In genomic region chr16:56606688-56607618, GRCh38 we compare ENCODE assay signal across 9 cellular contexts. TPM values are rescaled to one million over a fixed set of nuclear protein-coding genes. Genes with fewer than 3 reads are reported as not detected.
DNase-seq lines count a peak whose midpoint lies in the region; ATAC-seq and TF ChIP-seq lines count a peak whose summit lies in the region.
"Had no signal": no experiment of that assay in that cellular context is flagged by ENCODE, and none has a peak within 500 bp of the region (broad histone marks: within the 10 kb centered on the region; RNA-seq: fewer than 3 reads in every experiment).

No MANE protein-coding gene starts in this region.

- H3K27ac Mint-ChIP-seq in CD4-positive, alpha-beta memory T cell = peak overlapping the region; percentile 70 to 93 (median 88)
- H3K27ac Mint-ChIP-seq in dendritic cell treated with granulocyte-macrophage colony-stimulating factor and Interleukin-4, amounts not matched to agents 40 ng/mL and 50 ng/mL, for 4 days = peak overlapping the region; percentile 86
- H3K27ac Mint-ChIP-seq in memory B cell (peak overlapping the region; percentile 17), type B pancreatic cell (peak overlapping the region; percentile 49)

- H3K27me3 ChIP-seq in CD4-positive, alpha-beta memory T cell (ENCODE audit: insufficient read depth, low read length) = no peaks in the 10 kb centered on the region
- H3K27me3 ChIP-seq in NT2/D1 (ENCODE audit: insufficient read depth, insufficient read length) = no peaks in the 10 kb centered on the region

- no peak for TF ChIP-seq CTCF in type B pancreatic cell (conservative IDR thresholded peaks at IDR 0.05)

- POLR2A ChIA-PET in CD4-positive, alpha-beta memory T cell (lab: Charles Lee; ENCODE audit: partially characterized antibody) = interaction anchor here (1.7 to 4.7 kb wide), 5 partner anchors 30 to 94 kb away, joined by 6 to 22 read pairs (median 11); partner anchors contain the start of genes BBS2 and MT1X

- peak overlapping the region; percentile 22 for H3K9ac ChIP-seq in NT2/D1 (ENCODE audit: insufficient read length, low read depth)

- H3K36me3 Mint-ChIP-seq in CD4-positive, alpha-beta memory T cell = peaks cover 0 to 4% of the 10 kb centered on the region in 2 donors
- no peaks in the 10 kb centered on the region for H3K36me3 Mint-ChIP-seq in dendritic cell treated with granulocyte-macrophage colony-stimulating factor and Interleukin-4, amounts not matched to agents 40 ng/mL and 50 ng/mL, for 4 days (ENCODE audit: low read depth)
- H3K36me3 Mint-ChIP-seq in memory B cell (no peaks in the 10 kb centered on the region), type B pancreatic cell (no peaks in the 10 kb centered on the region)
- H3K36me3 Mint-ChIP-seq: IgD-negative memory B cell had no signal

- DNase-seq in CD4-positive, alpha-beta memory T cell = peak in 2 of 5 donors; percentile 19 to 50
- DNase-seq in NT2/D1 (ENCODE audit: low read depth, low spot score) (no peak), memory B cell (ENCODE audit: low spot score in 2 of 2) (no peak), type B pancreatic cell (ENCODE audit: extremely low spot score, unreplicated experiment) (no peak)

- no peaks in the 10 kb centered on the region for H3K36me3 ChIP-seq in CD4-positive, alpha-beta memory T cell (ENCODE audit: insufficient read depth, low read length)
- H3K36me3 ChIP-seq in NT2/D1 (ENCODE audit: insufficient read depth, insufficient read length, low read length) = peaks cover 6% of the 10 kb centered on the region

- no peaks in the 10 kb centered on the region for H3K9me3 ChIP-seq in CD4-positive, alpha-beta memory T cell (ENCODE audit: control insufficient read depth in 1 of 2, low read length in 2 of 2)
- no peaks in the 10 kb centered on the region for H3K9me3 ChIP-seq in NT2/D1 (ENCODE audit: insufficient read depth, low read length)

- H3K27me3 Mint-ChIP-seq in CD4-positive, alpha-beta memory T cell = peaks cover 0 to 3% of the 10 kb centered on the region in 2 donors
- H3K27me3 Mint-ChIP-seq in dendritic cell treated with granulocyte-macrophage colony-stimulating factor and Interleukin-4, amounts not matched to agents 40 ng/mL and 50 ng/mL, for 4 days = peaks cover 7% of the 10 kb centered on the region
- peaks cover 2% of the 10 kb centered on the region for H3K27me3 Mint-ChIP-seq in memory B cell
- peaks cover 41% of the 10 kb centered on the region for H3K27me3 Mint-ChIP-seq in type B pancreatic cell

- no peak overlapping the region for H3K27ac ChIP-seq in CD4-positive, alpha-beta memory T cell (ENCODE audit: low read depth, low read length)

- CTCF ChIA-PET in CD4-positive, alpha-beta memory T cell (lab: Charles Lee; ENCODE audit: partially characterized antibody) = interaction anchor here (0.6 to 1.1 kb wide), 2 partner anchors 37 to 95 kb away, joined by 3 to 6 read pairs; no protein-coding TSS in a partner anchor

- ATAC-seq in memory B cell (ENCODE audit: low read depth) (no peak), HG03565 (IDR thresholded peaks at IDR 0.05; ENCODE audit: unreplicated experiment) (no peak), GM18520 (IDR thresholded peaks at IDR 0.05; ENCODE audit: unreplicated experiment) (no peak)
- no peak for ATAC-seq in activated CD4-positive, CD25-positive, alpha-beta regulatory T cell treated with anti-CD3 and anti-CD28 coated beads, Interleukin-2, amount 50 U/mL, for 24 hours

- peak overlapping the region; percentile 37 to 76 (median 58) for H3K4me3 Mint-ChIP-seq in CD4-positive, alpha-beta memory T cell
- H3K4me3 Mint-ChIP-seq in dendritic cell treated with granulocyte-macrophage colony-stimulating factor and Interleukin-4, amounts not matched to agents 40 ng/mL and 50 ng/mL, for 4 days = no peak overlapping the region
- H3K4me3 Mint-ChIP-seq in memory B cell (peak overlapping the region; percentile 27), type B pancreatic cell (peak overlapping the region; percentile 27)

- intact Hi-C loops in CD4-positive, alpha-beta memory T cell (cut with micrococcal nuclease) = no loop called here
- intact Hi-C loops in dendritic cell treated with granulocyte-macrophage colony-stimulating factor and Interleukin-4, amounts not matched to agents 40 ng/mL and 50 ng/mL, for 4 days (cut with micrococcal nuclease) = no loop called here

- peaks cover 26 to 53% (median 39%) of the 10 kb centered on the region in 4 donors for H3K4me1 Mint-ChIP-seq in CD4-positive, alpha-beta memory T cell
- H3K4me1 Mint-ChIP-seq in dendritic cell treated with granulocyte-macrophage colony-stimulating factor and Interleukin-4, amounts not matched to agents 40 ng/mL and 50 ng/mL, for 4 days (ENCODE audit: low read depth) = peaks cover 45% of the 10 kb centered on the region
- H3K4me1 Mint-ChIP-seq in memory B cell (peaks cover 26% of the 10 kb centered on the region), type B pancreatic cell (ENCODE audit: unreplicated experiment) (peaks cover 40% of the 10 kb centered on the region)

- peaks cover 46% of the 10 kb centered on the region for H3K4me1 ChIP-seq in CD4-positive, alpha-beta memory T cell (ENCODE audit: insufficient read depth, low read length)
- H3K4me1 ChIP-seq in NT2/D1 (ENCODE audit: insufficient read depth, insufficient read length) = peaks cover 17% of the 10 kb centered on the region

- no peak overlapping the region for H3K4me3 ChIP-seq in CD4-positive, alpha-beta memory T cell (ENCODE audit: low read length in 2 of 2)
- H3K4me3 ChIP-seq in NT2/D1 (ENCODE audit: insufficient read length, low read depth) = no peak overlapping the region

- H3K9me3 Mint-ChIP-seq in CD4-positive, alpha-beta memory T cell = no peaks in the 10 kb centered on the region
- H3K9me3 Mint-ChIP-seq in dendritic cell treated with granulocyte-macrophage colony-stimulating factor and Interleukin-4, amounts not matched to agents 40 ng/mL and 50 ng/mL, for 4 days = no peaks in the 10 kb centered on the region
- H3K9me3 Mint-ChIP-seq in memory B cell (no peaks in the 10 kb centered on the region), type B pancreatic cell (no peaks in the 10 kb centered on the region)
- H3K9me3 Mint-ChIP-seq: IgD-negative memory B cell had no signal

RNA-seq across cellular contexts. Expression of gene MT2A, which starts 1.4 kb away (rescaled TPM):
- 10 to 100 TPM; 15.8 to 17.7 TPM for total RNA-seq in CD4-positive, alpha-beta memory T cell
- 100 to 1,000 TPM in 1 of 2 donors, 10 to 100 TPM in 1; 87.5 to 226 TPM for polyA plus RNA-seq in CD4-positive, alpha-beta memory T cell
- 18.2 and 21.4 TPM in 2 replicates for total RNA-seq in type B pancreatic cell (ENCODE audit: low replicate concordance)

RNA-seq across cellular contexts. Expression of gene MT3, which starts 17.6 kb away (rescaled TPM):
- not detected for total RNA-seq in CD4-positive, alpha-beta memory T cell
- 1 to 10 TPM in 1 of 2 donors, not detected in 1; 1.1 TPM for polyA plus RNA-seq in CD4-positive, alpha-beta memory T cell
- total RNA-seq in type B pancreatic cell (ENCODE audit: low replicate concordance) = not detected in 2 replicates
- polyA plus RNA-seq: IgD-negative memory B cell had no signal

RNA-seq across cellular contexts. Expression of gene MT1E, which starts 18.6 kb away (rescaled TPM):
- not detected for total RNA-seq in CD4-positive, alpha-beta memory T cell
- polyA plus RNA-seq in CD4-positive, alpha-beta memory T cell = 10 to 100 TPM in 1 of 2 donors, 1 to 10 TPM in 1; 6.8 to 16.0 TPM
- total RNA-seq in type B pancreatic cell (ENCODE audit: low replicate concordance) = 7.8 and 12.5 TPM in 2 replicates

RNA-seq across cellular contexts. Expression of gene MT1M, which starts 25.5 kb away (rescaled TPM):
- total RNA-seq in CD4-positive, alpha-beta memory T cell = not detected
- polyA plus RNA-seq in CD4-positive, alpha-beta memory T cell = not detected
- total RNA-seq in type B pancreatic cell (ENCODE audit: low replicate concordance) = not detected in 2 replicates
- polyA plus RNA-seq: IgD-negative memory B cell had no signal

RNA-seq across cellular contexts. Expression of gene MT1A, which starts 31.5 kb away (rescaled TPM):
- total RNA-seq in CD4-positive, alpha-beta memory T cell = not detected
- not detected for polyA plus RNA-seq in CD4-positive, alpha-beta memory T cell
- total RNA-seq in type B pancreatic cell (ENCODE audit: low replicate concordance) = not detected in 2 replicates
- polyA plus RNA-seq: IgD-negative memory B cell had no signal

Comparison
In these comparisons a context has a peak if more than half of its experiments do, and no peak if none do; other contexts are left out.
1. H3K27ac Mint-ChIP-seq: peak in every context shown above with its lines; median percentile 88 in CD4-positive, alpha-beta memory T cell; 86 in dendritic cell treated with granulocyte-macrophage colony-stimulating factor and Interleukin-4, amounts not matched to agents 40 ng/mL and 50 ng/mL, for 4 days; 49 in type B pancreatic cell; 17 in memory B cell.